In genomic region chr4:168440442-168441264, GRCh38 we compare ENCODE assay signal across 8 cellular contexts. TPM values are rescaled to one million over a fixed set of nuclear protein-coding genes. Genes with fewer than 3 reads are reported as not detected.
DNase-seq lines count a peak whose midpoint lies in the region; ATAC-seq and TF ChIP-seq lines count a peak whose summit lies in the region.

No MANE protein-coding gene starts in this region.

- no peak for TF ChIP-seq CTCF in RWPE2 (IDR thresholded peaks at IDR 0.05; ENCODE audit: poor library complexity, severe bottlenecking)

- DNase-seq in RWPE2 (ENCODE audit: low spot score) (no peak), mucosa of gallbladder (ENCODE audit: low spot score) (peak; percentile 25), NCI-H446 (lab: John Stamatoyannopoulos, UW) (no peak), HAP-1 (ENCODE audit: low spot score in 2 of 2) (no peak)
- DNase-seq in activated T-helper 2 cell treated with anti-CD3 and anti-CD28 coated beads, Interferon-gamma antibody, Interleukin-2, Interleukin-4, amounts not matched to agents 10 μg/mL and 5 μg/mL and 100 μg/mL, durations not matched to agents 14 hours and 24 hours and 36 hours (ENCODE audit: low spot score), result no peak
- no peak for DNase-seq in stimulated activated CD4-positive, alpha-beta T cell treated with anti-CD3 and anti-CD28 coated beads, Interleukin-2, amount 100 ng/mL, for 48 hours

- H3K36me3 ChIP-seq in RWPE2 (ENCODE audit: low read depth), result peaks cover 17% of the 10 kb centered on the region
- no peaks in the 10 kb centered on the region for H3K36me3 ChIP-seq in HAP-1 (replicated peaks)

- H3K4me1 ChIP-seq in RWPE2 (ENCODE audit: insufficient read depth, poor library complexity, severe bottlenecking), result peaks cover 14% of the 10 kb centered on the region
- H3K4me1 ChIP-seq in HAP-1, result no peaks in the 10 kb centered on the region

- ATAC-seq in GM18909 (IDR thresholded peaks at IDR 0.05; ENCODE audit: poor library complexity, unreplicated experiment), result peak; percentile 100
- peak; percentile 99 for ATAC-seq in HG02943 (IDR thresholded peaks at IDR 0.05; ENCODE audit: low read depth, unreplicated experiment)
- ATAC-seq in RWPE2 (ENCODE audit: low read depth), result peak; percentile 68

- H3K4me3 ChIP-seq in RWPE2 (ENCODE audit: severe bottlenecking) (no peak overlapping the region), HAP-1 (no peak overlapping the region)

- H3K27ac ChIP-seq in RWPE2 (ENCODE audit: poor library complexity, severe bottlenecking), result peak overlapping the region; percentile 43

- intact Hi-C loops in activated T-helper 2 cell treated with anti-CD3 and anti-CD28 coated beads, Interferon-gamma antibody, Interleukin-2, Interleukin-4, amounts not matched to agents 10 μg/mL and 5 μg/mL and 100 μg/mL, durations not matched to agents 14 hours and 24 hours and 36 hours (cut with micrococcal nuclease), result no loop called here

- peaks cover 12% of the 10 kb centered on the region for H3K36me3 Mint-ChIP-seq in activated T-helper 2 cell treated with anti-CD3 and anti-CD28 coated beads, Interferon-gamma antibody, Interleukin-2, Interleukin-4, amounts not matched to agents 10 μg/mL and 5 μg/mL and 100 μg/mL, durations not matched to agents 14 hours and 24 hours and 36 hours (ENCODE audit: low read depth)

- peaks cover 2% of the 10 kb centered on the region for H3K9me3 ChIP-seq in RWPE2 (ENCODE audit: severe bottlenecking)
- H3K9me3 ChIP-seq in HAP-1, result no peaks in the 10 kb centered on the region

- H3K4me1 Mint-ChIP-seq in activated T-helper 2 cell treated with anti-CD3 and anti-CD28 coated beads, Interferon-gamma antibody, Interleukin-2, Interleukin-4, amounts not matched to agents 10 μg/mL and 5 μg/mL and 100 μg/mL, durations not matched to agents 14 hours and 24 hours and 36 hours (ENCODE audit: low read depth), result peaks cover 6% of the 10 kb centered on the region

- no peaks in the 10 kb centered on the region for H3K27me3 ChIP-seq in RWPE2 (ENCODE audit: insufficient read depth, poor library complexity, severe bottlenecking)
- no peaks in the 10 kb centered on the region for H3K27me3 ChIP-seq in HAP-1 (ENCODE audit: low read depth)

- no peaks in the 10 kb centered on the region for H3K9me3 Mint-ChIP-seq in activated T-helper 2 cell treated with anti-CD3 and anti-CD28 coated beads, Interferon-gamma antibody, Interleukin-2, Interleukin-4, amounts not matched to agents 10 μg/mL and 5 μg/mL and 100 μg/mL, durations not matched to agents 14 hours and 24 hours and 36 hours

- H3K27me3 Mint-ChIP-seq in activated T-helper 2 cell treated with anti-CD3 and anti-CD28 coated beads, Interferon-gamma antibody, Interleukin-2, Interleukin-4, amounts not matched to agents 10 μg/mL and 5 μg/mL and 100 μg/mL, durations not matched to agents 14 hours and 24 hours and 36 hours (ENCODE audit: low read depth), result no peaks in the 10 kb centered on the region

- H3K27ac Mint-ChIP-seq in activated T-helper 2 cell treated with anti-CD3 and anti-CD28 coated beads, Interferon-gamma antibody, Interleukin-2, Interleukin-4, amounts not matched to agents 10 μg/mL and 5 μg/mL and 100 μg/mL, durations not matched to agents 14 hours and 24 hours and 36 hours, result no peak overlapping the region

- H3K4me3 Mint-ChIP-seq in activated T-helper 2 cell treated with anti-CD3 and anti-CD28 coated beads, Interferon-gamma antibody, Interleukin-2, Interleukin-4, amounts not matched to agents 10 μg/mL and 5 μg/mL and 100 μg/mL, durations not matched to agents 14 hours and 24 hours and 36 hours (ENCODE audit: low read depth), result no peak overlapping the region

- in situ Hi-C loops in HAP-1 (cut with MboI; ENCODE audit: low sequenced_read_pairs), result no loop called here

RNA-seq across cellular contexts. Expression of gene DDX60L, which starts 39.6 kb away (rescaled TPM):
- 16.2 TPM for total RNA-seq in mucosa of gallbladder
- 2.6 and 2.7 TPM in 2 replicates for total RNA-seq in activated T-helper 2 cell treated with anti-CD3 and anti-CD28 coated beads, Interferon-gamma antibody, Interleukin-2, Interleukin-4, amounts not matched to agents 10 μg/mL and 5 μg/mL and 100 μg/mL, durations not matched to agents 14 hours and 24 hours and 36 hours

RNA-seq across cellular contexts. Expression of gene PALLD, which starts 56.2 kb away (rescaled TPM):
- 250 TPM for total RNA-seq in mucosa of gallbladder
- 19.3 and 19.8 TPM in 2 replicates for total RNA-seq in activated T-helper 2 cell treated with anti-CD3 and anti-CD28 coated beads, Interferon-gamma antibody, Interleukin-2, Interleukin-4, amounts not matched to agents 10 μg/mL and 5 μg/mL and 100 μg/mL, durations not matched to agents 14 hours and 24 hours and 36 hours

Comparison
In these comparisons a context has a peak if more than half of its experiments do, and no peak if none do; other contexts are left out.
1. RNA of gene PALLD, which starts 56.2 kb away (total RNA-seq): 250 TPM in mucosa of gallbladder (single experiment); 19.3 to 19.8 TPM in activated T-helper 2 cell treated with anti-CD3 and anti-CD28 coated beads, Interferon-gamma antibody, Interleukin-2, Interleukin-4, amounts not matched to agents 10 μg/mL and 5 μg/mL and 100 μg/mL, durations not matched to agents 14 hours and 24 hours and 36 hours; every median in the first group is over 10 times any median in the second.
2. Peak in every context shown above with its lines, with median percentiles within 50 percentile points of each other: ATAC-seq.